8 cellular contexts compared by ENCODE assay signal in the genomic region with DNA sequence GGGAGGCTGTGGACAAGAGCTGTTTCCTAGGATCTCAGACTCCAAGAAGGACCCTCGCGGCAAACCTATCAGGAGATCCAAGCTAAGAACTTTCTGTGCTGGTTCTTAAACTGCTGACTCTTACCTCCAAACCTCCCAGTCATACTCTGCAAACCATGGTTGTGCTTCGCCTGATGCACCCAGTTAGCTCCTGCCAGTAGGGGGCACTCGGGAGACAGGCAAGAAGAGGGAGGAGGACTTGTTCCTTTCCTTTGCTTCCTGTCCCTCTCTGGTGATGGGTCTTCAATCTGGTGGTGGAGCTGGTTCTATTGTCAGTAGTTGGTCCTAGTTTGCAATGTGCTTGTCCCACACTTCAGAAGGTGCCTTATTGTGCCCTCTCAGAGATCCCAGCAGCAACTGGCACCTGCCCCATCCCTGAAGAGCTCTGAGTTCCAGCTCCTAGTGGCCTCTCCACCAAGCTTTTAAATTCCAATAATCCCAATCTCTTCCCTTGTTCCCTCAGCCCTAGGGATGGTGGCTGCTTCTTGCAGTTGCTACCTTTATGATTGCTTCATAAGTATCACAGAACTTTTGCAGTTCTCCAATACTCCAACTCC.
DNase-seq lines count a peak whose midpoint lies in the region; TF ChIP-seq lines count a peak whose summit lies in the region.

No MANE protein-coding gene starts in this region.

- no peak for TF ChIP-seq POLR2A in erythroblast (IDR thresholded peaks at IDR 0.05; ENCODE audit: low read length)
- no peak for TF ChIP-seq POLR2A in prostate gland (IDR thresholded peaks at IDR 0.05)

- peak in 2 of 4 experiments; percentile 29 to 47 for TF ChIP-seq CTCF in prostate gland (IDR thresholded peaks at IDR 0.05)

- WGBS in prostate gland, result 28% methylated on average over 4 of the region's 4 CpGs

- intact Hi-C loops in prostate gland (cut with DNase I), result no loop called here

- H3K27me3 ChIP-seq in prostate gland (replicated peaks; ENCODE audit: insufficient read depth), result no peaks in the 10 kb centered on the region

- no peaks in the 10 kb centered on the region for H3K4me1 ChIP-seq in prostate gland (replicated peaks)

- no peak overlapping the region for H3K27ac ChIP-seq in prostate gland

- no peaks in the 10 kb centered on the region for H3K36me3 ChIP-seq in prostate gland

- peak; percentile 71 for DNase-seq in activated effector memory CD4-positive, alpha-beta T cell treated with anti-CD3 and anti-CD28 coated beads, Interleukin-2, amount 50 U/mL, for 16 hours
- DNase-seq in activated effector memory CD4-positive, alpha-beta T cell treated with Interleukin-2 at 50 U/mL for 16 hours, result no peak
- DNase-seq in NCI-H1048 (lab: John Stamatoyannopoulos, UW) (peak; percentile 9), T-helper 9 cell (peak; percentile 10), erythroblast (lab: John Stamatoyannopoulos, UW) (peak; percentile 64 to 77), prostate gland (ENCODE audit: low spot score) (peak; percentile 27), GOT3 (lab: John Stamatoyannopoulos, UW) (no peak)
- no peak for DNase-seq in effector CD8-positive, alpha-beta T cell (lab: John Stamatoyannopoulos, UW)

- H3K4me3 ChIP-seq in prostate gland, result no peak overlapping the region

- H3K9me3 ChIP-seq in prostate gland, result no peaks in the 10 kb centered on the region

Comparison
In these comparisons a context has a peak if more than half of its experiments do, and no peak if none do; other contexts are left out.
1. DNase-seq: peak in activated effector memory CD4-positive, alpha-beta T cell treated with anti-CD3 and anti-CD28 coated beads, Interleukin-2, amount 50 U/mL, for 16 hours (single experiment), NCI-H1048 (single experiment), T-helper 9 cell (single experiment), erythroblast (2 of 2) and prostate gland (single experiment); none in activated effector memory CD4-positive, alpha-beta T cell treated with Interleukin-2 at 50 U/mL for 16 hours (single experiment), GOT3 (single experiment) and effector CD8-positive, alpha-beta T cell (single experiment).